ENCODE assay signal across 22 cellular contexts in the genomic region with DNA sequence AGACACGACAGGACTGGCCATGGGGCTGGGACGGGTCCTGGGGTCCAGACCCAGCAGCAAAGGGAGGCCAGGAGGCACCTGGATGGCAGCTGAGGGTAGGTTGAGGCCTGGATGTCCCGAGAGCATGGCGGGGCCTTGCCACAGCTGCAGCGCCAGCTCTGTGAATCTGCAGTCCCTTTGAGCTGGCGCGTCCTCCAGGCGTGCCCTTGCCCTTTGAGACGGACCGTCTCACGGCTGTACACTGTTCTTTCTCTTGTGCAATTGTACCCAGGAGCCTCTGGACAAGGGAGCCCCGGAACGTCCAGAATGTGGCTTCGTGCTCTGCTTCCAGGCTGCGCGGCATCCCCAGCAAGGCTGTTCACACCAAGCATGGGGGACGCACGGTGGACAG.
"Had no signal": no experiment of that assay in that cellular context is flagged by ENCODE, and none has a peak within 500 bp of the region (broad histone marks: within the 10 kb centered on the region; RNA-seq: fewer than 3 reads in every experiment).

No MANE protein-coding gene starts in this region.

- H3K27me3 ChIP-seq: ascending aorta, ovary, vagina had no signal

- DNase-seq: activated CD4-positive, alpha-beta T cell treated with anti-CD3 and anti-CD28 coated beads for 36 hours; activated CD4-positive, CD25-positive, alpha-beta regulatory T cell; activated effector memory CD4-positive, alpha-beta T cell treated with Interleukin-2 at 50 U/mL for 16 hours; activated naive CD4-positive, alpha-beta T cell treated with Interleukin-2 at 50 U/mL for 16 hours; caudate nucleus; cortex of kidney; effector memory CD8-positive, alpha-beta T cell; erythroblast; head of caudate nucleus; hippocampal formation; mammary epithelial cell; retina; stimulated activated CD4-positive, alpha-beta T cell treated with anti-CD3 and anti-CD28 coated beads, Interleukin-2, amount 100 ng/mL, for 48 hours; stimulated activated naive CD8-positive, alpha-beta T cell treated with anti-CD3 and anti-CD28 coated beads, Interleukin-15, Interleukin-2, amounts not matched to agents 100 U/mL and 50 U/mL, for 24 hours; T-helper 1 cell; trophoblast cell had no signal

- H3K36me3 ChIP-seq: ascending aorta, neutrophil, ovary, thoracic aorta had no signal

- H3K27ac ChIP-seq: ascending aorta, neutrophil, thoracic aorta, vagina had no signal

- FAIRE-seq: keratinocyte had no signal

- H3K4me1 ChIP-seq: vagina had no signal

- H3K4me3 ChIP-seq: ascending aorta, ovary, thoracic aorta, vagina had no signal

- H3K9me3 ChIP-seq: ascending aorta, neutrophil, ovary, thoracic aorta, vagina had no signal

- ATAC-seq: activated CD4-positive, alpha-beta T cell treated with anti-CD3 and anti-CD28 coated beads for 36 hours; effector memory CD8-positive, alpha-beta T cell; stimulated activated naive CD8-positive, alpha-beta T cell treated with anti-CD3 and anti-CD28 coated beads, Interleukin-15, Interleukin-2, amounts not matched to agents 100 U/mL and 50 U/mL, for 24 hours had no signal
